In genomic region chr5:17094830-17095229, GRCh38 we compare ENCODE assay signal across 20 cellular contexts.
A peak's percentile ranks its signal among the peaks of the same experiment; 100 is the strongest.
DNase-seq lines count a peak whose midpoint lies in the region; ATAC-seq and TF ChIP-seq lines count a peak whose summit lies in the region.
"Had no signal": no experiment of that assay in that cellular context is flagged by ENCODE, and none has a peak within 500 bp of the region (broad histone marks: within the 10 kb centered on the region; RNA-seq: fewer than 3 reads in every experiment).

No MANE protein-coding gene starts in this region.

- H3K27ac ChIP-seq in GM23338 (ENCODE audit: low read depth) (peak overlapping the region; percentile 55; the same call in 1 of the 2 replicates), heart left ventricle (no peak overlapping the region)
- H3K27ac ChIP-seq: left ventricle myocardium inferior, tibial artery had no signal

- no peaks in the 10 kb centered on the region for H4K20me1 ChIP-seq in GM23338 (replicated peaks; ENCODE audit: insufficient read depth)

- no peaks in the 10 kb centered on the region for H3F3A ChIP-seq in GM23338 (replicated peaks; ENCODE audit: low read depth)

- no peaks in the 10 kb centered on the region for H3K9me3 ChIP-seq in adipocyte (ENCODE audit: control insufficient read depth, low read length)
- no peaks in the 10 kb centered on the region for H3K9me3 ChIP-seq in heart left ventricle
- H3K9me3 ChIP-seq: Caco-2, left ventricle myocardium inferior, tibial artery had no signal

- no peak overlapping the region for H3K27ac Mint-ChIP-seq in GM23338
- no peak overlapping the region for H3K27ac Mint-ChIP-seq in activated naive CD4-positive, alpha-beta T cell treated with anti-CD3 and anti-CD28 coated beads, Interleukin-2, amount 10 ng/mL, durations not matched to agents 7 days and 5 days
- H3K27ac Mint-ChIP-seq: activated naive CD8-positive, alpha-beta T cell treated with anti-CD3 and anti-CD28 coated beads, Interleukin-2, amount 50 U/mL, for 24 hours; activated T-helper 2 cell treated with anti-CD3 and anti-CD28 coated beads, Interferon-gamma antibody, Interleukin-2, Interleukin-4, amounts not matched to agents 10 μg/mL and 5 μg/mL and 100 μg/mL, durations not matched to agents 14 hours and 24 hours and 36 hours had no signal

- 57 to 73% (median 63%) methylated on average over 7 of the region's 7 CpGs for WGBS in heart left ventricle, 4 donors

- ATAC-seq in GM23338: no peak
- ATAC-seq in heart left ventricle: no peak
- ATAC-seq: activated naive CD8-positive, alpha-beta T cell treated with anti-CD3 and anti-CD28 coated beads, Interleukin-2, amount 50 U/mL, for 24 hours had no signal

- no peaks in the 10 kb centered on the region for H3K9me2 ChIP-seq in GM23338 (ENCODE audit: insufficient read depth)

- no peak overlapping the region for H3K9ac ChIP-seq in adipocyte (ENCODE audit: low read length)

- H3K4me1 Mint-ChIP-seq in GM23338: peaks cover 6% of the 10 kb centered on the region
- H3K4me1 Mint-ChIP-seq in activated naive CD4-positive, alpha-beta T cell treated with anti-CD3 and anti-CD28 coated beads, Interleukin-2, amount 10 ng/mL, durations not matched to agents 7 days and 5 days: no peaks in the 10 kb centered on the region
- H3K4me1 Mint-ChIP-seq: activated naive CD8-positive, alpha-beta T cell treated with anti-CD3 and anti-CD28 coated beads, Interleukin-2, amount 50 U/mL, for 24 hours had no signal

- no peaks in the 10 kb centered on the region for H3K79me2 ChIP-seq in GM23338 (replicated peaks; ENCODE audit: insufficient read depth)

- no peak overlapping the region for H3K4me3 Mint-ChIP-seq in GM23338
- H3K4me3 Mint-ChIP-seq in activated naive CD4-positive, alpha-beta T cell treated with anti-CD3 and anti-CD28 coated beads, Interleukin-2, amount 10 ng/mL, durations not matched to agents 7 days and 5 days: no peak overlapping the region
- H3K4me3 Mint-ChIP-seq: activated naive CD8-positive, alpha-beta T cell treated with anti-CD3 and anti-CD28 coated beads, Interleukin-2, amount 50 U/mL, for 24 hours had no signal

- no peaks in the 10 kb centered on the region for H3K27me3 ChIP-seq in GM23338 (ENCODE audit: insufficient read depth)
- peaks cover 3% of the 10 kb centered on the region for H3K27me3 ChIP-seq in adipocyte (replicated peaks; ENCODE audit: control insufficient read depth, insufficient read depth, low read length)
- no peaks in the 10 kb centered on the region for H3K27me3 ChIP-seq in heart left ventricle
- H3K27me3 ChIP-seq: tibial artery had no signal

- DNase-seq in GM23338 (ENCODE audit: low spot score) (no peak), adipocyte (ENCODE audit: low read depth) (peak; percentile 63), fibroblast of the aortic adventitia (ENCODE audit: low read depth) (peak; percentile 63), putamen (ENCODE audit: low spot score) (peak; percentile 23), KG1 (lab: John Stamatoyannopoulos, UW) (no peak), heart left ventricle (no peak)
- DNase-seq in activated naive CD4-positive, alpha-beta T cell treated with anti-CD3 and anti-CD28 coated beads, Interleukin-2, amount 10 ng/mL, durations not matched to agents 7 days and 5 days: no peak
- DNase-seq: activated CD4-positive, CD25-positive, alpha-beta regulatory T cell treated with anti-CD3 and anti-CD28 coated beads, Interleukin-2, amount 50 U/mL, for 72 hours; activated naive CD8-positive, alpha-beta T cell treated with anti-CD3 and anti-CD28 coated beads, Interleukin-2, amount 50 U/mL, for 24 hours; Caco-2; dermis blood vessel endothelial cell; Kasumi-1; left ventricle myocardium inferior; NCI-H1105 treated with DMSO at 0.1 percent for 48 hours; NCI-H526 treated with DMSO at 0.1 percent for 48 hours; stimulated activated CD4-positive, alpha-beta T cell treated with anti-CD3 and anti-CD28 coated beads, Interleukin-2, amount 100 ng/mL, for 48 hours; stimulated activated naive CD4-positive, alpha-beta T cell treated with Interleukin-2 at 50 U/mL for 16 hours; tibial artery had no signal

- intact Hi-C loops in heart left ventricle (cut with DNase I): no loop called here

- no peaks in the 10 kb centered on the region for H3K4me1 ChIP-seq in GM23338 (ENCODE audit: insufficient read depth)
- H3K4me1 ChIP-seq in adipocyte (ENCODE audit: control insufficient read depth, insufficient read depth, low read length): peaks cover 7% of the 10 kb centered on the region
- H3K4me1 ChIP-seq in heart left ventricle: no peaks in the 10 kb centered on the region
- H3K4me1 ChIP-seq: left ventricle myocardium inferior had no signal

- no peak for TF ChIP-seq CTCF in GM23338 (conservative IDR thresholded peaks at IDR 0.05; ENCODE audit: low read depth in 2 of 2)
- TF ChIP-seq CTCF in fibroblast of the aortic adventitia (IDR thresholded peaks at IDR 0.05; ENCODE audit: insufficient read depth, low read length): no peak
- no peak for TF ChIP-seq CTCF in heart left ventricle (IDR thresholded peaks at IDR 0.05)

- H3K9me3 Mint-ChIP-seq in GM23338: no peaks in the 10 kb centered on the region
- no peaks in the 10 kb centered on the region for H3K9me3 Mint-ChIP-seq in activated naive CD4-positive, alpha-beta T cell treated with anti-CD3 and anti-CD28 coated beads, Interleukin-2, amount 10 ng/mL, durations not matched to agents 7 days and 5 days
- H3K9me3 Mint-ChIP-seq: activated T-helper 2 cell treated with anti-CD3 and anti-CD28 coated beads, Interferon-gamma antibody, Interleukin-2, Interleukin-4, amounts not matched to agents 10 μg/mL and 5 μg/mL and 100 μg/mL, durations not matched to agents 14 hours and 24 hours and 36 hours had no signal

- CTCF ChIA-PET in activated naive CD4-positive, alpha-beta T cell treated with anti-CD3 and anti-CD28 coated beads, Interleukin-2, amount 10 ng/mL, durations not matched to agents 7 days and 5 days (lab: Charles Lee): no interaction called here

- TF ChIP-seq POLR2A in heart left ventricle (IDR thresholded peaks at IDR 0.05): no peak

- H3K4me3 ChIP-seq in GM23338 (no peak overlapping the region), adipocyte (ENCODE audit: low read length) (no peak overlapping the region), fibroblast of the aortic adventitia (ENCODE audit: low read depth, low read length) (no peak overlapping the region), heart left ventricle (no peak overlapping the region)
- H3K4me3 ChIP-seq: left ventricle myocardium inferior, smooth muscle cell, tibial artery had no signal

- no peaks in the 10 kb centered on the region for H3K36me3 ChIP-seq in GM23338 (ENCODE audit: insufficient read depth)
- no peaks in the 10 kb centered on the region for H3K36me3 ChIP-seq in adipocyte (ENCODE audit: control insufficient read depth, insufficient read depth, low read length, severe bottlenecking)
- no peaks in the 10 kb centered on the region for H3K36me3 ChIP-seq in heart left ventricle
- H3K36me3 ChIP-seq: left ventricle myocardium inferior, tibial artery had no signal

- H3K27me3 Mint-ChIP-seq in GM23338 (ENCODE audit: insufficient read depth, low read depth, poor library complexity): peaks cover 1% of the 10 kb centered on the region
- H3K27me3 Mint-ChIP-seq in activated naive CD4-positive, alpha-beta T cell treated with anti-CD3 and anti-CD28 coated beads, Interleukin-2, amount 10 ng/mL, durations not matched to agents 7 days and 5 days: no peaks in the 10 kb centered on the region
- H3K27me3 Mint-ChIP-seq: activated naive CD8-positive, alpha-beta T cell treated with anti-CD3 and anti-CD28 coated beads, Interleukin-2, amount 50 U/mL, for 24 hours had no signal

- no peaks in the 10 kb centered on the region; the same call in 2 of the 3 replicates for H3K36me3 Mint-ChIP-seq in GM23338 (ENCODE audit: low read depth)
- no peaks in the 10 kb centered on the region for H3K36me3 Mint-ChIP-seq in activated naive CD4-positive, alpha-beta T cell treated with anti-CD3 and anti-CD28 coated beads, Interleukin-2, amount 10 ng/mL, durations not matched to agents 7 days and 5 days

- no peak overlapping the region for H3K4me2 ChIP-seq in GM23338
- H3K4me2 ChIP-seq: smooth muscle cell had no signal

- no peak overlapping the region for H2AFZ ChIP-seq in GM23338

Comparison
In these comparisons a context has a peak if more than half of its experiments do, and no peak if none do; other contexts are left out.
1. DNase-seq: peak in adipocyte (single experiment), fibroblast of the aortic adventitia (single experiment) and putamen (single experiment); none in GM23338 (single experiment), activated naive CD4-positive, alpha-beta T cell treated with anti-CD3 and anti-CD28 coated beads, Interleukin-2, amount 10 ng/mL, durations not matched to agents 7 days and 5 days (single experiment), KG1 (single experiment) and heart left ventricle (0 of 5).